In genomic region chr6:31777667-31778050, GRCh38 we compare ENCODE assay signal across 10 cellular contexts. TPM values are rescaled to one million over a fixed set of nuclear protein-coding genes. Genes with fewer than 3 reads are reported as not detected.
DNase-seq lines count a peak whose midpoint lies in the region; ATAC-seq, FAIRE-seq and TF ChIP-seq lines count a peak whose summit lies in the region.
"Had no signal": no experiment of that assay in that cellular context is flagged by ENCODE, and none has a peak within 500 bp of the region (broad histone marks: within the 10 kb centered on the region; RNA-seq: fewer than 3 reads in every experiment).

No MANE protein-coding gene starts in this region.

- intact Hi-C loops in left ventricle myocardium inferior (cut with micrococcal nuclease) (no loop called here), Right ventricle myocardium superior (cut with DNase I) (loop anchor here (10.0 kb wide), 1 partner anchor 93 kb away; the partner anchor contains the start of gene LY6G5C), transverse colon (cut with DNase I; ENCODE audit: low total_unique reads) (no loop called here)

- WGBS in lung, 2 donors, result 91 to 99% methylated on average over 5 of the region's 5 CpGs
- WGBS in transverse colon (ENCODE audit: low coverage in 1 of 2), 2 donors, result 94 to 100% methylated on average over 1 to 5 of the region's 5 CpGs

- no peak for TF ChIP-seq EP300 in transverse colon (IDR thresholded peaks at IDR 0.05; ENCODE audit: low read depth)

- H3K27me3 Mint-ChIP-seq in activated T-helper 17 cell treated with anti-CD3 and anti-CD28 coated beads, Interleukin-2, amount 50 U/mL, for 72 hours, result no peaks in the 10 kb centered on the region

- H3K4me1 ChIP-seq in left ventricle myocardium inferior (peaks cover 18% of the 10 kb centered on the region), lung (ENCODE audit: control insufficient read depth in 2 of 2, insufficient read depth in 2 of 2, low read length in 2 of 2) (peaks cover 0 to 9% of the 10 kb centered on the region in 2 donors), transverse colon (peaks cover 17 to 31% (median 27%) of the 10 kb centered on the region in 4 donors)

- DNase-seq in left ventricle myocardium inferior (no peak), Right ventricle myocardium superior (no peak), lung (ENCODE audit: low spot score) (no peak), transverse colon (no peak), HTR-8/SVneo (ENCODE audit: insufficient read length, low spot score) (no peak), mesenteric fat pad (ENCODE audit: low spot score) (no peak), NOMO-1 treated with DMSO at 0.1 percent for 48 hours (lab: John Stamatoyannopoulos, UW; ENCODE audit: unreplicated experiment) (no peak)
- DNase-seq: H9 had no signal

- no peak for TF ChIP-seq CTCF in left ventricle myocardium inferior (IDR thresholded peaks at IDR 0.05; ENCODE audit: borderline replicate concordance)
- TF ChIP-seq CTCF in lung (IDR thresholded peaks at IDR 0.05; ENCODE audit: control extremely low read depth, extremely low read depth), result no peak
- TF ChIP-seq CTCF in transverse colon (IDR thresholded peaks at IDR 0.05), result no peak

- H3K9me3 ChIP-seq in left ventricle myocardium inferior (replicated peaks) (no peaks in the 10 kb centered on the region), lung (ENCODE audit: control insufficient read depth in 2 of 2, insufficient read depth in 1 of 2, low read length in 1 of 2) (no peaks in the 10 kb centered on the region), transverse colon (no peaks in the 10 kb centered on the region)
- H3K9me3 ChIP-seq: BE2C had no signal

- H3K4me3 Mint-ChIP-seq in activated T-helper 17 cell treated with anti-CD3 and anti-CD28 coated beads, Interleukin-2, amount 50 U/mL, for 72 hours, result peak overlapping the region; percentile 64
- H3K4me3 Mint-ChIP-seq: H9 had no signal

- H3K27me3 ChIP-seq in left ventricle myocardium inferior (ENCODE audit: low read depth) (no peaks in the 10 kb centered on the region), lung (ENCODE audit: control insufficient read depth, insufficient read depth) (no peaks in the 10 kb centered on the region), transverse colon (no peaks in the 10 kb centered on the region)
- H3K27me3 ChIP-seq: BE2C had no signal

- no peak for TF ChIP-seq POLR2A in transverse colon (IDR thresholded peaks at IDR 0.05)

- H3K9me3 Mint-ChIP-seq in activated T-helper 17 cell treated with anti-CD3 and anti-CD28 coated beads, Interleukin-2, amount 50 U/mL, for 72 hours, result no peaks in the 10 kb centered on the region
- H3K9me3 Mint-ChIP-seq: H9 had no signal

- no peak for FAIRE-seq in HTR-8/SVneo (lab: Jason Lieb, UNC)

- H3K36me3 Mint-ChIP-seq in activated T-helper 17 cell treated with anti-CD3 and anti-CD28 coated beads, Interleukin-2, amount 50 U/mL, for 72 hours (ENCODE audit: low read depth), result peaks cover 27% of the 10 kb centered on the region

- in situ Hi-C loops in transverse colon (cut with MboI; ENCODE audit: low pct_ligation_motif_present in 1 of 4, low pct_unique_long_range_greater_than_20kb in 1 of 4, low sequenced_read_pairs in 3 of 4), result no loop called here

- peaks cover 16% of the 10 kb centered on the region for H3K4me1 Mint-ChIP-seq in activated T-helper 17 cell treated with anti-CD3 and anti-CD28 coated beads, Interleukin-2, amount 50 U/mL, for 72 hours

- H3K4me3 ChIP-seq in left ventricle myocardium inferior (no peak overlapping the region), lung (no peak overlapping the region), transverse colon (no peak overlapping the region)

- H3K27ac ChIP-seq in left ventricle myocardium inferior (replicated peaks) (peak overlapping the region; percentile 85), lung (ENCODE audit: low read depth in 1 of 2, low read length in 1 of 2) (peak overlapping the region; percentile 49 to 57), transverse colon (peak overlapping the region; percentile 42 to 65 (median 52))

- H3K36me3 ChIP-seq in left ventricle myocardium inferior (peaks cover 44% of the 10 kb centered on the region), lung (ENCODE audit: control insufficient read depth in 2 of 2, insufficient read depth in 2 of 2, low read length in 2 of 2) (peaks cover 19 to 38% of the 10 kb centered on the region in 2 donors), transverse colon (peaks cover 0 to 10% (median 0%) of the 10 kb centered on the region in 4 donors)

- ATAC-seq in Right ventricle myocardium superior (ENCODE audit: poor library complexity) (no peak), lung (ENCODE audit: insufficient read depth, low FRiP score) (no peak)
- no peak for ATAC-seq in activated T-helper 17 cell treated with anti-CD3 and anti-CD28 coated beads, Interleukin-2, amount 50 U/mL, for 72 hours (replicated peaks)

- peak overlapping the region; percentile 82 for H3K27ac Mint-ChIP-seq in activated T-helper 17 cell treated with anti-CD3 and anti-CD28 coated beads, Interleukin-2, amount 50 U/mL, for 72 hours

RNA-seq across cellular contexts. Expression of gene VWA7, which starts 0.5 kb away (rescaled TPM):
- total RNA-seq in left ventricle myocardium inferior (14.7 TPM), Right ventricle myocardium superior (9.5 TPM), lung (10 to 100 TPM in 1 of 2 donors, 1 to 10 TPM in 1; 4.6 to 14.2 TPM), transverse colon (10 to 100 TPM in 2 of 4 donors, 1 to 10 TPM in 2; 7.6 to 22.1 (median 9.6) TPM), mesenteric fat pad (0.77 TPM)
- 1 to 10 TPM; 2.9 to 4.2 TPM for total RNA-seq in activated T-helper 17 cell treated with anti-CD3 and anti-CD28 coated beads, Interleukin-2, amount 50 U/mL, for 72 hours
- 1 to 10 TPM; 2.2 to 6.7 TPM for polyA plus RNA-seq in lung

RNA-seq across cellular contexts. Expression of gene SAPCD1, which starts 15.2 kb away (rescaled TPM):
- total RNA-seq in left ventricle myocardium inferior, result not detected
- 0.86 TPM for total RNA-seq in Right ventricle myocardium superior
- 10 to 100 TPM; 12.1 to 18.9 TPM for total RNA-seq in activated T-helper 17 cell treated with anti-CD3 and anti-CD28 coated beads, Interleukin-2, amount 50 U/mL, for 72 hours
- 1 to 10 TPM; 1.7 to 4.4 TPM for total RNA-seq in lung
- 1 to 10 TPM; 1.3 to 6.3 TPM for polyA plus RNA-seq in lung
- 10 to 100 TPM in 1 of 4 donors, 1 to 10 TPM in 1, not detected in 2; 3.3 to 11.1 TPM for total RNA-seq in transverse colon
- total RNA-seq in mesenteric fat pad, result 2.0 TPM

RNA-seq across cellular contexts. Expression of gene VARS1, which starts 17.9 kb away (rescaled TPM):
- total RNA-seq in left ventricle myocardium inferior (20.0 TPM), Right ventricle myocardium superior (22.1 TPM), lung (10 to 100 TPM; 32.2 to 95.4 TPM), transverse colon (10 to 100 TPM; 18.0 to 54.7 (median 31.1) TPM), mesenteric fat pad (62.6 TPM)
- total RNA-seq in activated T-helper 17 cell treated with anti-CD3 and anti-CD28 coated beads, Interleukin-2, amount 50 U/mL, for 72 hours, result 100 to 1,000 TPM in 1 of 2 donors, 10 to 100 TPM in 1; 75.3 to 134 TPM
- 10 to 100 TPM; 36.3 to 45.8 TPM for polyA plus RNA-seq in lung

RNA-seq across cellular contexts. Expression of gene LSM2, which starts 29.1 kb away (rescaled TPM):
- total RNA-seq in left ventricle myocardium inferior (19.4 TPM), Right ventricle myocardium superior (23.0 TPM), lung (10 to 100 TPM; 22.0 to 39.4 TPM), transverse colon (10 to 100 TPM; 23.5 to 43.0 (median 34.8) TPM), mesenteric fat pad (25.7 TPM)
- total RNA-seq in activated T-helper 17 cell treated with anti-CD3 and anti-CD28 coated beads, Interleukin-2, amount 50 U/mL, for 72 hours, result 100 to 1,000 TPM in 1 of 2 donors, 10 to 100 TPM in 1; 92.5 to 139 TPM
- 10 to 100 TPM; 52.0 to 66.7 TPM for polyA plus RNA-seq in lung

RNA-seq across cellular contexts. Expression of gene HSPA1L, which starts 37.4 kb away (rescaled TPM):
- total RNA-seq in left ventricle myocardium inferior (2.2 TPM), Right ventricle myocardium superior (2.0 TPM), lung (1 to 10 TPM; 1.9 to 2.3 TPM), transverse colon (under 1 TPM in 2 of 4 donors, not detected in 2; 0.64 to 0.68 TPM), mesenteric fat pad (0.84 TPM)
- total RNA-seq in activated T-helper 17 cell treated with anti-CD3 and anti-CD28 coated beads, Interleukin-2, amount 50 U/mL, for 72 hours, result 1 to 10 TPM; 2.7 to 2.9 TPM
- 1 to 10 TPM; 1.0 to 1.2 TPM for polyA plus RNA-seq in lung
